In genomic region chr1:91594383-91595065, GRCh38 we compare ENCODE assay signal across 1 cellular context.
TF ChIP-seq lines count a peak whose summit lies in the region.

No MANE protein-coding gene starts in this region.

TF ChIP-seq in K562, 482 proteins besides CTCF, POLR2A, EP300 and RAD21 (continued from another document):
- TF ChIP-seq ARID4B (CRISPR knock-in tag; IDR thresholded peaks at IDR 0.05) (no peak), BRF1 (IDR thresholded peaks at IDR 0.05; ENCODE audit: borderline replicate concordance, extremely low read depth, insufficient read length) (no peak), ZNF146 (CRISPR knock-in tag; IDR thresholded peaks at IDR 0.05; ENCODE audit: unreplicated experiment) (no peak), ZNF584 (CRISPR knock-in tag; IDR thresholded peaks at IDR 0.05; ENCODE audit: low read depth) (no peak)
